In the genomic region with DNA sequence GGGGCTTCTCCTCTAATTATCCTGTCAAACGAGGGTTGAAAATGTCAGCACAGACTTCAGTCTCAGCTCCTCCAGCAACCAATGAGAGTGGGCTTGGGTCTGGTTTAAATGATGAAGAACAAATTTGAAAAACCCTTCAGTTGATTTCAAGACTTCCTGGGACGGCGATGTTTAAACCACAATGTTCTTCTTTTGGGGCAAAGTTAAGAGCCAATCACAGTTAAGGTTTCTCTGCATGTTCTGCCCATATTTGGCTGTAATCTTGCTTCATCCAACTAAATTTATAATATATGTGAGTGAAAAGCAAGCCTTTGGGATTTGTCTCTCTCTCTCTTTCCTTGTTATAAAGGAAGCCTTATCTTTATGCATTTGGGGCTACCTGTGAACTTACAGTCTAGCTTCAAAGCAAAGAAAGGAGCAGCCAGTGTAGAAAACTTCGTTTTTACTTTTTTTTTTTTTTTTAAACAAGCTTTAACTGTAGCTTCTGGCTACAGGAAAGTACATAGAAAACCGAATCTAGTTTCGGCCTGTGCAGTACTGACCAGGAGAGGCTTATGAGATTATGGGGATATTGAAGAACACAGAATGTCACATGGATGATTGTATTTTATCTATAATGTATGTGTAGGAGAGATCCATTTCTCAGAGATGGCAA, we compare ENCODE assay signal across 9 cellular contexts. TPM values are rescaled to one million over a fixed set of nuclear protein-coding genes. Genes with fewer than 3 reads are reported as not detected.
DNase-seq lines count a peak whose midpoint lies in the region; ATAC-seq, FAIRE-seq and TF ChIP-seq lines count a peak whose summit lies in the region.
"Had no signal": no experiment of that assay in that cellular context is flagged by ENCODE, and none has a peak within 500 bp of the region (broad histone marks: within the 10 kb centered on the region; RNA-seq: fewer than 3 reads in every experiment).

No MANE protein-coding gene starts in this region.

- no peaks in the 10 kb centered on the region for H3K9me3 ChIP-seq in Panc1 (ENCODE audit: control insufficient read depth, insufficient read depth, low read depth, low read length)
- H3K9me3 ChIP-seq in small intestine (ENCODE audit: control insufficient read depth, low read depth) = no peaks in the 10 kb centered on the region

- intact Hi-C loops in Panc1 (cut with micrococcal nuclease; ENCODE audit: unreplicated experiment) = loop anchor here (10.0 kb wide), 1 partner anchor 106 kb away; no protein-coding TSS in a partner anchor

- peak overlapping the region; percentile 65; the same call in 1 of the 2 replicates for H3K27ac ChIP-seq in Panc1 (ENCODE audit: low read length)
- H3K27ac ChIP-seq in small intestine (ENCODE audit: low read depth in 1 of 2, low read length in 1 of 2) = peak overlapping the region; percentile 27 to 93

- 52 to 61% (median 59%) methylated on average over 6 of the region's 6 CpGs for WGBS in small intestine, 3 donors

- H3K4me3 ChIP-seq in Panc1 (ENCODE audit: low read depth in 2 of 2, low read length in 2 of 2) = no peak overlapping the region
- no peak overlapping the region for H3K4me3 ChIP-seq in small intestine (ENCODE audit: low read depth in 1 of 2, low read length in 2 of 2)

- H3K36me3 ChIP-seq in Panc1 (ENCODE audit: control insufficient read depth, insufficient read depth, low read length) (no peaks in the 10 kb centered on the region), small intestine (ENCODE audit: control insufficient read depth in 2 of 2, insufficient read depth in 2 of 2, low read length in 2 of 2) (no peaks in the 10 kb centered on the region)

- no peaks in the 10 kb centered on the region for H3K9me3 Mint-ChIP-seq in effector memory CD8-positive, alpha-beta T cell

- CTCF ChIA-PET in Panc1 (lab: Charles Lee) = no interaction called here

- FAIRE-seq in small intestine (lab: Jason Lieb, UNC) = no peak

- peak overlapping the region; percentile 95 for H3K27ac Mint-ChIP-seq in effector memory CD8-positive, alpha-beta T cell

- TF ChIP-seq CTCF in GM13976 (IDR thresholded peaks at IDR 0.05; ENCODE audit: borderline replicate concordance, control extremely low read depth, extremely low read depth, insufficient read depth, missing control alignments) (no peak), Panc1 (IDR thresholded peaks at IDR 0.05) (no peak)

- no peaks in the 10 kb centered on the region for H3K27me3 ChIP-seq in Panc1 (ENCODE audit: control insufficient read depth, insufficient read depth, low read length)
- H3K27me3 ChIP-seq in small intestine (ENCODE audit: control insufficient read depth in 2 of 2, insufficient read depth in 2 of 2, low read length in 2 of 2) = no peaks in the 10 kb centered on the region

- H3K4me1 Mint-ChIP-seq in effector memory CD8-positive, alpha-beta T cell (ENCODE audit: low read depth in 2 of 2) = peaks cover 54 to 62% of the 10 kb centered on the region in 2 donors

- ATAC-seq in Panc1 (no peak), GM21447 (IDR thresholded peaks at IDR 0.05; ENCODE audit: unreplicated experiment) (no peak), HG02610 (IDR thresholded peaks at IDR 0.05; ENCODE audit: unreplicated experiment) (no peak)
- no peak for ATAC-seq in effector memory CD8-positive, alpha-beta T cell (replicated peaks)

- H3K4me1 ChIP-seq in Panc1 (ENCODE audit: control insufficient read depth, insufficient read depth, low read length) (peaks cover 10% of the 10 kb centered on the region), small intestine (ENCODE audit: control insufficient read depth in 2 of 2, insufficient read depth in 1 of 2, low read depth in 1 of 2, low read length in 1 of 2) (peaks cover 0 to 4% of the 10 kb centered on the region in 2 donors)

- peak overlapping the region; percentile 40 to 75 for H3K4me3 Mint-ChIP-seq in effector memory CD8-positive, alpha-beta T cell

- POLR2A ChIA-PET in Panc1 (lab: Charles Lee) = interaction anchor here (0.7 kb wide), 1 partner anchor 39 kb away, joined by 6 read pairs; no protein-coding TSS in a partner anchor

- in situ Hi-C loops in GM13976 (cut with MboI; ENCODE audit: low sequenced_read_pairs, unreplicated experiment) = loop anchor here (5.0 to 25.0 kb wide), 3 partner anchors 166 to 571 kb away; a partner anchor contains a TSS
- in situ Hi-C loops in Panc1 (cut with HindIII; ENCODE audit: low pct_unique_long_range_greater_than_20kb, low sequenced_read_pairs) = no loop called here
- in situ Hi-C loops in G401 (cut with HindIII; ENCODE audit: low sequenced_read_pairs) = no loop called here

- no peaks in the 10 kb centered on the region for H3K27me3 Mint-ChIP-seq in effector memory CD8-positive, alpha-beta T cell

- H3K36me3 Mint-ChIP-seq in effector memory CD8-positive, alpha-beta T cell (ENCODE audit: insufficient read depth) = peaks cover 22% of the 10 kb centered on the region

- DNase-seq in GM13976 (ENCODE audit: low spot score) (peak; percentile 23), Panc1 (ENCODE audit: low read depth, low spot score) (no peak), small intestine (peak; percentile 47), G401 (ENCODE audit: low spot score) (no peak), DMS 273 treated with DMSO at 0.1 percent for 48 hours (lab: John Stamatoyannopoulos, UW) (no peak)
- no peak for DNase-seq in effector memory CD8-positive, alpha-beta T cell
- DNase-seq: stimulated activated naive CD4-positive, alpha-beta T cell treated with Interleukin-2 at 50 U/mL for 16 hours had no signal

- no TSS peak for BruUV-seq in Panc1 (replicated peaks; lab: Mats Ljungman, UMichigan)

RNA-seq across cellular contexts. Expression of a gene that starts 46.8 kb away (rescaled TPM):
- not detected for total RNA-seq in Panc1 (2021; ENCODE audit: unreplicated experiment)
- polyA plus RNA-seq in Panc1 (2012; ENCODE audit: insufficient read length) = not detected
- polyA plus RNA-seq in small intestine = not detected
- total RNA-seq in G401 (2014; rRNA removed; shearing (Covaris generic)) = not detected in 2 replicates

Comparison
In these comparisons a context has a peak if more than half of its experiments do, and no peak if none do; other contexts are left out.
1. DNase-seq: peak in GM13976 (single experiment) and small intestine (single experiment); none in Panc1 (single experiment), effector memory CD8-positive, alpha-beta T cell (0 of 3), G401 (single experiment) and DMS 273 treated with DMSO at 0.1 percent for 48 hours (single experiment).